Comparison of ENCODE assay signal across 23 cellular contexts in genomic region chr9:97382099-97382718, GRCh38. TPM values are rescaled to one million over a fixed set of nuclear protein-coding genes. Genes with fewer than 3 reads are reported as not detected.
A peak's percentile ranks its signal among the peaks of the same experiment; 100 is the strongest.
DNase-seq lines count a peak whose midpoint lies in the region; ATAC-seq, FAIRE-seq and TF ChIP-seq lines count a peak whose summit lies in the region.
"Had no signal": no experiment of that assay in that cellular context is flagged by ENCODE, and none has a peak within 500 bp of the region (broad histone marks: within the 10 kb centered on the region; RNA-seq: fewer than 3 reads in every experiment).

No MANE protein-coding gene starts in this region.

- no peak for TF ChIP-seq POLR2A in esophagus squamous epithelium (IDR thresholded peaks at IDR 0.05)
- no peak for TF ChIP-seq POLR2A in prostate gland (IDR thresholded peaks at IDR 0.05)

- H2AFZ ChIP-seq in OCI-LY3 (ENCODE audit: low read depth, low read length), result no peak overlapping the region

- H4K20me1 ChIP-seq in OCI-LY3 (ENCODE audit: insufficient read depth, low read length), result no peaks in the 10 kb centered on the region

- H3K27me3 Mint-ChIP-seq in progenitor cell of endocrine pancreas, result no peaks in the 10 kb centered on the region

- H3K4me2 ChIP-seq in OCI-LY3 (ENCODE audit: low read length), result peak overlapping the region; percentile 22

- H3K36me3 ChIP-seq in OCI-LY3 (replicated peaks; ENCODE audit: low read depth, low read length), result no peaks in the 10 kb centered on the region
- no peaks in the 10 kb centered on the region for H3K36me3 ChIP-seq in kidney (ENCODE audit: control insufficient read depth in 1 of 2, insufficient read depth in 2 of 2, low read length in 2 of 2)
- H3K36me3 ChIP-seq in lower lobe of right lung, result no peaks in the 10 kb centered on the region
- peaks cover 0 to 17% (median 0%) of the 10 kb centered on the region in 3 donors for H3K36me3 ChIP-seq in esophagus squamous epithelium
- no peaks in the 10 kb centered on the region for H3K36me3 ChIP-seq in prostate gland

- 83 to 94% methylated on average over 2 of the region's 2 CpGs for WGBS in esophagus squamous epithelium, 2 donors
- WGBS in prostate gland, result 80% methylated on average over 2 of the region's 2 CpGs

- H3K9me3 Mint-ChIP-seq in progenitor cell of endocrine pancreas (ENCODE audit: low read depth), result no peaks in the 10 kb centered on the region
- H3K9me3 Mint-ChIP-seq: activated CD4-positive, alpha-beta memory T cell treated with anti-CD3 and anti-CD28 coated beads for 36 hours; CD8-positive, alpha-beta T cell; naive thymus-derived CD8-positive, alpha-beta T cell had no signal

- peak overlapping the region; percentile 41 for H3K4me3 Mint-ChIP-seq in progenitor cell of endocrine pancreas (ENCODE audit: low read depth)
- H3K4me3 Mint-ChIP-seq: activated CD4-positive, alpha-beta memory T cell treated with anti-CD3 and anti-CD28 coated beads for 36 hours; CD8-positive, alpha-beta T cell; naive thymus-derived CD8-positive, alpha-beta T cell had no signal

- TF ChIP-seq CTCF in OCI-LY3 (IDR thresholded peaks at IDR 0.05; ENCODE audit: low read depth, low read length) (no peak), kidney (IDR thresholded peaks at IDR 0.05; ENCODE audit: borderline replicate concordance, extremely low read depth, insufficient read depth) (no peak), progenitor cell of endocrine pancreas (IDR thresholded peaks at IDR 0.05; ENCODE audit: unreplicated experiment) (no peak), lower lobe of right lung (IDR thresholded peaks at IDR 0.05) (no peak), esophagus squamous epithelium (IDR thresholded peaks at IDR 0.05) (no peak), prostate gland (IDR thresholded peaks at IDR 0.05) (no peak)

- peak overlapping the region; percentile 76 for H3K27ac Mint-ChIP-seq in progenitor cell of endocrine pancreas
- H3K27ac Mint-ChIP-seq: activated CD4-positive, alpha-beta memory T cell treated with anti-CD3 and anti-CD28 coated beads for 36 hours; CD8-positive, alpha-beta T cell; naive thymus-derived CD8-positive, alpha-beta T cell had no signal

- H3K9me3 ChIP-seq in OCI-LY3 (ENCODE audit: insufficient read depth, low read length) (no peaks in the 10 kb centered on the region), kidney (ENCODE audit: control insufficient read depth in 1 of 2, low read length in 2 of 2) (no peaks in the 10 kb centered on the region), lower lobe of right lung (no peaks in the 10 kb centered on the region), esophagus squamous epithelium (no peaks in the 10 kb centered on the region), prostate gland (no peaks in the 10 kb centered on the region)
- H3K9me3 ChIP-seq: esophagus muscularis mucosa, thoracic aorta had no signal

- peaks cover 4% of the 10 kb centered on the region for H3K36me3 Mint-ChIP-seq in progenitor cell of endocrine pancreas (ENCODE audit: insufficient read depth)
- H3K36me3 Mint-ChIP-seq: activated CD4-positive, alpha-beta memory T cell treated with anti-CD3 and anti-CD28 coated beads for 36 hours had no signal

- H3K4me3 ChIP-seq in OCI-LY3 (ENCODE audit: low read length), result no peak overlapping the region
- peak overlapping the region in 1 of 2 donors; percentile 8 for H3K4me3 ChIP-seq in kidney (ENCODE audit: low read length in 2 of 2)
- H3K4me3 ChIP-seq in lower lobe of right lung, result no peak overlapping the region
- H3K4me3 ChIP-seq in esophagus squamous epithelium, result no peak overlapping the region
- H3K4me3 ChIP-seq in prostate gland, result no peak overlapping the region
- H3K4me3 ChIP-seq: esophagus muscularis mucosa, thoracic aorta had no signal

- peaks cover 31% of the 10 kb centered on the region for H3K4me1 ChIP-seq in OCI-LY3 (ENCODE audit: low read length)
- H3K4me1 ChIP-seq in kidney (ENCODE audit: control insufficient read depth in 1 of 2, insufficient read depth in 1 of 2, low read depth in 1 of 2, low read length in 2 of 2), result peaks cover 14 to 48% of the 10 kb centered on the region in 2 donors
- peaks cover 5% of the 10 kb centered on the region for H3K4me1 ChIP-seq in lower lobe of right lung
- H3K4me1 ChIP-seq in esophagus squamous epithelium, result peaks cover 1 to 5% (median 1%) of the 10 kb centered on the region in 3 donors
- no peaks in the 10 kb centered on the region for H3K4me1 ChIP-seq in prostate gland (replicated peaks)

- H3K27me3 ChIP-seq in OCI-LY3 (ENCODE audit: low read depth, low read length), result no peaks in the 10 kb centered on the region
- H3K27me3 ChIP-seq in lower lobe of right lung (ENCODE audit: low read depth), result peaks cover 9% of the 10 kb centered on the region
- peaks cover 0 to 17% (median 0%) of the 10 kb centered on the region in 4 donors for H3K27me3 ChIP-seq in esophagus squamous epithelium
- H3K27me3 ChIP-seq in prostate gland (replicated peaks; ENCODE audit: insufficient read depth), result no peaks in the 10 kb centered on the region

- peaks cover 43% of the 10 kb centered on the region for H3K4me1 Mint-ChIP-seq in progenitor cell of endocrine pancreas (ENCODE audit: low read depth)

- intact Hi-C loops in kidney (cut with DNase I), result no loop called here
- intact Hi-C loops in lower lobe of right lung (cut with DNase I), result no loop called here
- intact Hi-C loops in esophagus squamous epithelium (cut with DNase I), result no loop called here
- intact Hi-C loops in prostate gland (cut with DNase I), result no loop called here

- H3K9ac ChIP-seq in OCI-LY3 (ENCODE audit: low read length) (no peak overlapping the region), kidney (ENCODE audit: low read length in 2 of 2) (peak overlapping the region in 1 of 2 donors; percentile 23)

- FAIRE-seq in kidney (lab: Jason Lieb, UNC), result peak; percentile 85

- H3K27ac ChIP-seq in OCI-LY3 (ENCODE audit: low read length) (no peak overlapping the region), kidney (ENCODE audit: low read depth in 2 of 2, low read length in 2 of 2) (peak overlapping the region; percentile 82 to 89), lower lobe of right lung (no peak overlapping the region), esophagus squamous epithelium (no peak overlapping the region), prostate gland (no peak overlapping the region)
- H3K27ac ChIP-seq: esophagus muscularis mucosa, thoracic aorta had no signal

- peak; percentile 34 for DNase-seq in DMS53 treated with DMSO at 0.1 percent for 48 hours (lab: John Stamatoyannopoulos, UW; ENCODE audit: unreplicated experiment)
- DNase-seq in kidney, result no peak
- no peak for DNase-seq in progenitor cell of endocrine pancreas (ENCODE audit: low spot score, unreplicated experiment)
- no peak for DNase-seq in NCI-H1930 (lab: John Stamatoyannopoulos, UW)
- no peak for DNase-seq in lower lobe of right lung
- DNase-seq in esophagus squamous epithelium (lab: John Stamatoyannopoulos, UW), result no peak
- DNase-seq in prostate gland (ENCODE audit: low spot score), result no peak
- DNase-seq: activated CD4-positive, alpha-beta memory T cell treated with anti-CD3 and anti-CD28 coated beads for 36 hours; activated naive CD4-positive, alpha-beta T cell; anterior cingulate cortex; CD8-positive, alpha-beta T cell; central memory CD4-positive, alpha-beta T cell; glutamatergic neuron; H7; mammary epithelial cell; naive thymus-derived CD8-positive, alpha-beta T cell; NCI-H1417; NCI-H2171; OCI-M1; stimulated activated CD4-positive, alpha-beta T cell treated with anti-CD3 and anti-CD28 coated beads, Interleukin-12 subunit alpha, Interleukin-12 subunit beta, amount 100 ng/mL, for 4 hours had no signal

- no peak for ATAC-seq in lower lobe of right lung
- ATAC-seq: CD8-positive, alpha-beta T cell; naive thymus-derived CD8-positive, alpha-beta T cell had no signal

- H3K79me2 ChIP-seq in OCI-LY3 (ENCODE audit: low read length), result no peaks in the 10 kb centered on the region

RNA-seq across cellular contexts. Expression of gene TDRD7, which starts 29.7 kb away (rescaled TPM):
- total RNA-seq in kidney (15.0 TPM), progenitor cell of endocrine pancreas (12.8 and 14.2 TPM in 2 replicates), lower lobe of right lung (22.2 TPM), esophagus squamous epithelium (10 to 100 TPM in 2 of 4 donors, 1 to 10 TPM in 2; 7.7 to 11.3 (median 10.2) TPM), prostate gland (10 to 100 TPM in 1 of 2 donors, 1 to 10 TPM in 1; 9.3 to 18.0 TPM)
- polyA plus RNA-seq in kidney (ENCODE audit: insufficient read depth, low read depth, low replicate concordance), result 7.8 TPM

Comparison
In these comparisons a context has a peak if more than half of its experiments do, and no peak if none do; other contexts are left out.
1. H3K27ac ChIP-seq: peak in kidney (2 of 2); none in OCI-LY3 (single experiment), lower lobe of right lung (single experiment), esophagus squamous epithelium (0 of 4) and prostate gland (0 of 2).